In genomic region chr14:92945959-92946846, GRCh38 we compare ENCODE assay signal across 12 cellular contexts. TPM values are rescaled to one million over a fixed set of nuclear protein-coding genes. Genes with fewer than 3 reads are reported as not detected.
DNase-seq lines count a peak whose midpoint lies in the region; ATAC-seq and TF ChIP-seq lines count a peak whose summit lies in the region.
"Had no signal": no experiment of that assay in that cellular context is flagged by ENCODE, and none has a peak within 500 bp of the region (broad histone marks: within the 10 kb centered on the region; RNA-seq: fewer than 3 reads in every experiment).

No MANE protein-coding gene starts in this region.

- DNase-seq in BE2C (peak; percentile 57), NCI-H2196 treated with DMSO at 0.1 percent for 48 hours (lab: John Stamatoyannopoulos, UW; ENCODE audit: unreplicated experiment) (peak; percentile 74), dorsolateral prefrontal cortex (no peak), lung (ENCODE audit: low spot score) (peak; percentile 66), hippocampal formation (lab: John Stamatoyannopoulos, UW) (no peak), activated T-cell treated with anti-CD3 and anti-CD28 coated beads for 4 hours (no peak), GM03348 (ENCODE audit: low spot score) (no peak), coronary artery (ENCODE audit: low spot score) (no peak)
- DNase-seq: DMS79 treated with DMSO at 0.1 percent for 48 hours; stimulated activated CD8-positive, alpha-beta memory T cell treated with anti-CD3 and anti-CD28 coated beads, Interleukin-4, amount 100 ng/mL, for 48 hours; T-helper 1 cell had no signal

- WGBS in lung, 2 donors = 70 to 86% methylated on average over 38 of the region's 38 CpGs

- no peak overlapping the region for H3K4me3 ChIP-seq in BE2C (ENCODE audit: low read depth, low read length)
- no peak overlapping the region for H3K4me3 ChIP-seq in dorsolateral prefrontal cortex
- H3K4me3 ChIP-seq in lung = no peak overlapping the region
- no peak overlapping the region for H3K4me3 ChIP-seq in coronary artery

- intact Hi-C loops in dorsolateral prefrontal cortex (cut with DNase I) = no loop called here

- H3K36me3 ChIP-seq in BE2C (peaks cover 30% of the 10 kb centered on the region), lung (ENCODE audit: control insufficient read depth in 2 of 2, insufficient read depth in 2 of 2, low read length in 2 of 2) (peaks cover 0 to 56% of the 10 kb centered on the region in 2 donors)

- ATAC-seq in lung (ENCODE audit: insufficient read depth, low FRiP score) = no peak

- H3K4me1 ChIP-seq in BE2C (peaks cover 39% of the 10 kb centered on the region), lung (ENCODE audit: control insufficient read depth in 2 of 2, insufficient read depth in 2 of 2, low read length in 2 of 2) (peaks cover 0 to 7% of the 10 kb centered on the region in 2 donors)

- TF ChIP-seq CTCF in BE2C (IDR thresholded peaks at IDR 0.05; ENCODE audit: low read depth, low read length) (no peak), dorsolateral prefrontal cortex (IDR thresholded peaks at IDR 0.05 in 54 of 56, conservative IDR thresholded peaks at IDR 0.05 in 2 of 56; ENCODE audit: low read depth in 1 of 56, partially characterized antibody in 56 of 56) (no peak), lung (IDR thresholded peaks at IDR 0.05; ENCODE audit: control extremely low read depth, extremely low read depth) (no peak), coronary artery (IDR thresholded peaks at IDR 0.05) (no peak)

- H3K27me3 ChIP-seq in BE2C (no peaks in the 10 kb centered on the region), dorsolateral prefrontal cortex (no peaks in the 10 kb centered on the region), lung (ENCODE audit: control insufficient read depth, insufficient read depth) (no peaks in the 10 kb centered on the region)

- H3K9me3 ChIP-seq in BE2C = no peaks in the 10 kb centered on the region
- no peaks in the 10 kb centered on the region for H3K9me3 ChIP-seq in lung (ENCODE audit: control insufficient read depth in 2 of 2, insufficient read depth in 1 of 2, low read length in 1 of 2)

- H3K27ac ChIP-seq in dorsolateral prefrontal cortex (peak overlapping the region in 53 of 59 donors; percentile 1 to 97 (median 63)), lung (ENCODE audit: low read depth in 1 of 2, low read length in 1 of 2) (no peak overlapping the region), coronary artery (no peak overlapping the region)

RNA-seq across cellular contexts. Expression of gene CHGA, which starts 23.3 kb away (rescaled TPM):
- polyA plus RNA-seq in BE2C (2012; ENCODE audit: insufficient read depth, insufficient read length, low read depth) = 6,216 TPM
- total RNA-seq in dorsolateral prefrontal cortex (100 to 1,000 TPM; 128 to 561 (median 344) TPM), lung (1 to 10 TPM; 1.1 to 4.4 TPM)
- polyA plus RNA-seq in lung = under 1 TPM; 0.47 to 0.51 TPM
- total RNA-seq: mononuclear cell had no signal

Comparison
In these comparisons a context has a peak if more than half of its experiments do, and no peak if none do; other contexts are left out.
1. DNase-seq: peak in BE2C (single experiment), NCI-H2196 treated with DMSO at 0.1 percent for 48 hours (single experiment) and lung (single experiment); none in dorsolateral prefrontal cortex (0 of 10), hippocampal formation (0 of 2), activated T-cell treated with anti-CD3 and anti-CD28 coated beads for 4 hours (single experiment), GM03348 (single experiment) and coronary artery (single experiment).
2. H3K27ac ChIP-seq: peak in dorsolateral prefrontal cortex (53 of 59); none in lung (0 of 2) and coronary artery (0 of 2).
3. RNA of gene CHGA, which starts 23.3 kb away (total RNA-seq): 128 to 561 TPM in dorsolateral prefrontal cortex; 1.1 to 4.4 TPM in lung; every median in the first group is over 10 times any median in the second.